10 cellular contexts compared by ENCODE assay signal in the genomic region with DNA sequence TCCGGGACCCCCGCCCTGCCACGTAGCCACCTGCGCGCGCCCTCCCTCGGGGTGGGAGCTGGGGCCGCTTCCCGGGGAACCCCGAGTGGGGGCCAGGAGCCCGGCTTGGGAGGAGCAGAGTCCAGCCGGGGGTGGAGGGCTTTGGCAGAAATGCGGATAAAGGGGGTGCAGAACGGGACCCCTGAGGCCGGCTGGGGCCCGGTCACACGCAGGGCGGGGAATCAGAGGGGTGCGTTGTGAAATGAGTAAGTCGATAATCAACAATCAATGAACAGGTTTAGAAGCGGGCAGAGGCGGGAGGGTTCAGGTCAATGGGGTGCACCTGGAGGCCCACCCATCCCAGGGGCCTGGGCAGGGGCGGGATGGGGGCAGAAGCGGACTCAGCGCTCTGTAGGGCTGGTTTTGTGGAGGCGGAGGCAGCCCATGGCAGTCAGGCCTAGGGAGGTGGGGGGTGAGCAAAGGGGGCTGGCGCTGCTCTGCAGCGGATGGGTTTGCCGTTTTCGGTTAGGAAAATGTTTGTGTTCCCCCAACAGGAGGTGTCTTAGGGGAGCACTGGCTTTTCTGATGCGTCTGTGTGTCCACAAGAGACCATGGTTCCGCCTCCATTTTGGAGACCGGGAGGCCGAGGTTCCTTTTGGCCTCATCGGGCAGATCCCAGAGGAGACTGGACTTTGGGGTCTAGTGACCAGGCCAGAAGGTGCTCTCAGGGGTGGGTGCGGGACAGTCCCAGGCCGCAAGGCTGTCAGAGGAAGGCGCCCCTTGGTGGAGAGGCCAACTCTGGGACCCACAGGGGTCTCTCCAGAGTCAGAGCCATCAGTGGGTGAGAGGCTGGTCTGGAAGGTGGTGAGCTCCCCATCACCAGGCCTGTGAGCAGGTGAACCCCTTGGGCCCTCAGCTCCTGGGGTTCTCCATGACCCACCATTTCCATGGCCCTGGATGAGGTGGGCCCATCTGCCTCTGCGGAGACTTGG. TPM values are rescaled to one million over a fixed set of nuclear protein-coding genes. Genes with fewer than 3 reads are reported as not detected.
DNase-seq lines count a peak whose midpoint lies in the region; ATAC-seq and TF ChIP-seq lines count a peak whose summit lies in the region.
"Had no signal": no experiment of that assay in that cellular context is flagged by ENCODE, and none has a peak within 500 bp of the region (broad histone marks: within the 10 kb centered on the region; RNA-seq: fewer than 3 reads in every experiment).

No MANE protein-coding gene starts in this region.

- intact Hi-C loops in natural killer cell (cut with micrococcal nuclease), result no loop called here

- no peak overlapping the region for H3K27ac ChIP-seq in brain microvascular endothelial cell

- peaks cover 0 to under 1% of the 10 kb centered on the region in 2 donors for H3K4me1 Mint-ChIP-seq in natural killer cell treated with Interleukin-12 subunit alpha and Interleukin-12 subunit beta and Interleukin-15 and Interleukin-18, amount 100 ng/mL, for 72 hours (ENCODE audit: low read depth in 2 of 2)
- H3K4me1 Mint-ChIP-seq in natural killer cell, result peaks cover 2 to 5% of the 10 kb centered on the region in 2 donors
- H3K4me1 Mint-ChIP-seq in mesothelial cell of epicardium, result peaks cover 3% of the 10 kb centered on the region

- no peak overlapping the region for H3K4me3 Mint-ChIP-seq in natural killer cell treated with Interleukin-12 subunit alpha and Interleukin-12 subunit beta and Interleukin-15 and Interleukin-18, amount 100 ng/mL, for 72 hours
- H3K4me3 Mint-ChIP-seq in natural killer cell (no peak overlapping the region), mesothelial cell of epicardium (peak overlapping the region; percentile 64)

- TF ChIP-seq CTCF in natural killer cell (IDR thresholded peaks at IDR 0.05) (no peak), brain microvascular endothelial cell (IDR thresholded peaks at IDR 0.05; ENCODE audit: low read depth, low read length, missing control alignments) (no peak), mesothelial cell of epicardium (IDR thresholded peaks at IDR 0.05; ENCODE audit: unreplicated experiment) (no peak), GM13976 (IDR thresholded peaks at IDR 0.05; ENCODE audit: borderline replicate concordance, control extremely low read depth, extremely low read depth, insufficient read depth, missing control alignments) (no peak)

- peak overlapping the region; percentile 9 for H3K4me3 ChIP-seq in brain microvascular endothelial cell (ENCODE audit: low read depth, low read length)

- DNase-seq in natural killer cell treated with Interleukin-12 subunit alpha and Interleukin-12 subunit beta and Interleukin-15 and Interleukin-18, amount 100 ng/mL, for 72 hours (ENCODE audit: low spot score), result peak; percentile 55
- DNase-seq in natural killer cell, result no peak
- no peak for DNase-seq in brain microvascular endothelial cell
- no peak for DNase-seq in mesothelial cell of epicardium (ENCODE audit: low spot score in 2 of 2, unreplicated experiment in 2 of 2)
- DNase-seq in NCI-H526 treated with DMSO at 0.1 percent for 48 hours (lab: John Stamatoyannopoulos, UW), result no peak
- no peak for DNase-seq in GM13976 (ENCODE audit: low spot score)
- no peak for DNase-seq in NOMO-1 (lab: John Stamatoyannopoulos, UW; ENCODE audit: unreplicated experiment in 2 of 2)
- DNase-seq: activated CD8-positive, alpha-beta memory T cell treated with anti-CD3 and anti-CD28 coated beads, Interleukin-2, amount 50 U/mL, for 4 hours; sigmoid colon had no signal

- H3K9me3 Mint-ChIP-seq in natural killer cell treated with Interleukin-12 subunit alpha and Interleukin-12 subunit beta and Interleukin-15 and Interleukin-18, amount 100 ng/mL, for 72 hours, result no peaks in the 10 kb centered on the region
- H3K9me3 Mint-ChIP-seq in natural killer cell (no peaks in the 10 kb centered on the region), mesothelial cell of epicardium (no peaks in the 10 kb centered on the region)

- H3K27ac Mint-ChIP-seq in natural killer cell treated with Interleukin-12 subunit alpha and Interleukin-12 subunit beta and Interleukin-15 and Interleukin-18, amount 100 ng/mL, for 72 hours, result no peak overlapping the region
- H3K27ac Mint-ChIP-seq in natural killer cell (no peak overlapping the region), mesothelial cell of epicardium (no peak overlapping the region)

- H3K27me3 Mint-ChIP-seq in natural killer cell treated with Interleukin-12 subunit alpha and Interleukin-12 subunit beta and Interleukin-15 and Interleukin-18, amount 100 ng/mL, for 72 hours, result peaks cover 13 to 15% of the 10 kb centered on the region in 2 donors
- H3K27me3 Mint-ChIP-seq in natural killer cell (ENCODE audit: low read depth in 2 of 2) (peaks cover 8 to 15% of the 10 kb centered on the region in 2 donors), mesothelial cell of epicardium (ENCODE audit: low read depth) (peaks cover 77% of the 10 kb centered on the region)

- in situ Hi-C loops in brain microvascular endothelial cell (cut with HindIII; ENCODE audit: low pct_ligation_motif_present, low sequenced_read_pairs) (no loop called here), GM13976 (cut with MboI; ENCODE audit: low sequenced_read_pairs, unreplicated experiment) (no loop called here)

- H3K27me3 ChIP-seq in brain microvascular endothelial cell (replicated peaks), result peaks cover 13% of the 10 kb centered on the region

- no peak for ATAC-seq in natural killer cell treated with Interleukin-12 subunit alpha and Interleukin-12 subunit beta and Interleukin-15 and Interleukin-18, amount 100 ng/mL, for 72 hours
- ATAC-seq in natural killer cell (no peak), HG03520 (IDR thresholded peaks at IDR 0.05; ENCODE audit: unreplicated experiment) (no peak)

- H3K36me3 Mint-ChIP-seq in natural killer cell treated with Interleukin-12 subunit alpha and Interleukin-12 subunit beta and Interleukin-15 and Interleukin-18, amount 100 ng/mL, for 72 hours, result no peaks in the 10 kb centered on the region
- H3K36me3 Mint-ChIP-seq in natural killer cell (no peaks in the 10 kb centered on the region), mesothelial cell of epicardium (no peaks in the 10 kb centered on the region)

- no peaks in the 10 kb centered on the region for H3K36me3 ChIP-seq in brain microvascular endothelial cell (replicated peaks)
- H3K36me3 ChIP-seq: sigmoid colon had no signal

RNA-seq across cellular contexts. Expression of gene DIRAS1, which starts 0.7 kb away (rescaled TPM):
- total RNA-seq in natural killer cell treated with Interleukin-12 subunit alpha and Interleukin-12 subunit beta and Interleukin-15 and Interleukin-18, amount 100 ng/mL, for 72 hours, result not detected
- total RNA-seq in natural killer cell, result under 1 TPM; 0.12 to 0.48 (median 0.18) TPM
- total RNA-seq in mesothelial cell of epicardium, result 3.0 to 3.5 TPM (median 3.2 TPM) in 3 replicates

RNA-seq across cellular contexts. Expression of gene SLC39A3, which starts 18.0 kb away (rescaled TPM):
- 10 to 100 TPM; 30.5 to 91.6 TPM for total RNA-seq in natural killer cell treated with Interleukin-12 subunit alpha and Interleukin-12 subunit beta and Interleukin-15 and Interleukin-18, amount 100 ng/mL, for 72 hours
- 10 to 100 TPM; 14.8 to 29.4 (median 19.6) TPM for total RNA-seq in natural killer cell
- total RNA-seq in mesothelial cell of epicardium, result 27.5 to 29.7 TPM (median 28.8 TPM) in 3 replicates

RNA-seq across cellular contexts. Expression of gene GNG7, which starts 19.4 kb away (rescaled TPM):
- total RNA-seq in natural killer cell treated with Interleukin-12 subunit alpha and Interleukin-12 subunit beta and Interleukin-15 and Interleukin-18, amount 100 ng/mL, for 72 hours, result under 1 TPM; 0.26 to 0.59 TPM
- total RNA-seq in natural killer cell, result 1 to 10 TPM in 2 of 3 donors, under 1 TPM in 1; 0.75 to 4.8 (median 1.5) TPM
- total RNA-seq in mesothelial cell of epicardium, result 8.2 to 8.8 TPM (median 8.5 TPM) in 3 replicates
